15 cellular contexts compared by ENCODE assay signal in genomic region chr21:45356653-45357435, GRCh38. TPM values are rescaled to one million over a fixed set of nuclear protein-coding genes. Genes with fewer than 3 reads are reported as not detected.
DNase-seq lines count a peak whose midpoint lies in the region; ATAC-seq and TF ChIP-seq lines count a peak whose summit lies in the region.
"Had no signal": no experiment of that assay in that cellular context is flagged by ENCODE, and none has a peak within 500 bp of the region (broad histone marks: within the 10 kb centered on the region; RNA-seq: fewer than 3 reads in every experiment).

No MANE protein-coding gene starts in this region.

- H3K4me1 Mint-ChIP-seq in type B pancreatic cell (ENCODE audit: unreplicated experiment) = peaks cover 47% of the 10 kb centered on the region
- H3K4me1 Mint-ChIP-seq in activated CD8-positive, alpha-beta T cell treated with anti-CD3 and anti-CD28 coated beads, Interleukin-2, amount 10 ng/mL, durations not matched to agents 7 days and 5 days (ENCODE audit: low read depth) = no peaks in the 10 kb centered on the region
- peaks cover 6% of the 10 kb centered on the region for H3K4me1 Mint-ChIP-seq in activated CD8-positive, alpha-beta T cell treated with anti-CD3 and anti-CD28 coated beads for 36 hours (ENCODE audit: low read depth)

- intact Hi-C loops in Panc1 (cut with micrococcal nuclease; ENCODE audit: unreplicated experiment) (no loop called here), ovary (cut with DNase I) (loop anchor here in 1 of 4 donors (5.0 kb wide), 1 partner anchor 55 kb away; no protein-coding TSS in a partner anchor)
- intact Hi-C loops in activated CD8-positive, alpha-beta T cell treated with anti-CD3 and anti-CD28 coated beads for 36 hours (cut with micrococcal nuclease) = no loop called here

- WGBS in ovary, 3 donors = 51 to 57% (median 54%) methylated on average over 20 of the region's 20 CpGs

- H3K4me1 ChIP-seq in Panc1 (ENCODE audit: control insufficient read depth, insufficient read depth, low read length) (peaks cover 33% of the 10 kb centered on the region), fibroblast of lung (ENCODE audit: control insufficient read depth, extremely low read depth, insufficient read depth, low read length) (no peaks in the 10 kb centered on the region), ovary (ENCODE audit: insufficient read depth) (peaks cover 9% of the 10 kb centered on the region)

- ATAC-seq in Panc1 (no peak), HG03045 (IDR thresholded peaks at IDR 0.05; ENCODE audit: unreplicated experiment) (no peak)
- no peak for ATAC-seq in activated CD8-positive, alpha-beta T cell treated with anti-CD3 and anti-CD28 coated beads, Interleukin-2, amount 10 ng/mL, durations not matched to agents 7 days and 5 days
- no peak for ATAC-seq in activated CD8-positive, alpha-beta T cell treated with anti-CD3 and anti-CD28 coated beads for 36 hours
- ATAC-seq: stimulated activated effector memory CD8-positive, alpha-beta T cell treated with anti-CD3 and anti-CD28 coated beads, Interleukin-12 subunit alpha, Interleukin-12 subunit beta, amount 100 ng/mL, for 72 hours had no signal

- no peaks in the 10 kb centered on the region for H3K27me3 Mint-ChIP-seq in type B pancreatic cell
- H3K27me3 Mint-ChIP-seq in activated CD8-positive, alpha-beta T cell treated with anti-CD3 and anti-CD28 coated beads, Interleukin-2, amount 10 ng/mL, durations not matched to agents 7 days and 5 days (ENCODE audit: low read depth) = peaks cover 27% of the 10 kb centered on the region
- H3K27me3 Mint-ChIP-seq in activated CD8-positive, alpha-beta T cell treated with anti-CD3 and anti-CD28 coated beads for 36 hours = peaks cover 20% of the 10 kb centered on the region

- H4K20me1 ChIP-seq in fibroblast of lung (ENCODE audit: control insufficient read depth, extremely low read depth, insufficient read depth, low read length) = no peaks in the 10 kb centered on the region

- no peak overlapping the region for H3K4me2 ChIP-seq in fibroblast of lung (ENCODE audit: extremely low read depth, insufficient read depth, low read length)

- H3K4me3 Mint-ChIP-seq in type B pancreatic cell = no peak overlapping the region
- H3K4me3 Mint-ChIP-seq in activated CD8-positive, alpha-beta T cell treated with anti-CD3 and anti-CD28 coated beads, Interleukin-2, amount 10 ng/mL, durations not matched to agents 7 days and 5 days = no peak overlapping the region
- H3K4me3 Mint-ChIP-seq in activated CD8-positive, alpha-beta T cell treated with anti-CD3 and anti-CD28 coated beads for 36 hours = no peak overlapping the region
- H3K4me3 Mint-ChIP-seq: stimulated activated effector memory CD8-positive, alpha-beta T cell treated with anti-CD3 and anti-CD28 coated beads, Interleukin-12 subunit alpha, Interleukin-12 subunit beta, amount 100 ng/mL, for 72 hours had no signal

- in situ Hi-C loops in Panc1 (cut with HindIII; ENCODE audit: low pct_unique_long_range_greater_than_20kb, low sequenced_read_pairs) = no loop called here

- no peaks in the 10 kb centered on the region for H3K9me3 ChIP-seq in Panc1 (ENCODE audit: control insufficient read depth, insufficient read depth, low read depth, low read length)
- no peaks in the 10 kb centered on the region for H3K9me3 ChIP-seq in fibroblast of lung (ENCODE audit: control insufficient read depth, insufficient read depth, low read depth, low read length)
- no peaks in the 10 kb centered on the region for H3K9me3 ChIP-seq in ovary

- H3K4me3 ChIP-seq in Panc1 (ENCODE audit: low read depth in 2 of 2, low read length in 2 of 2) = no peak overlapping the region
- H3K4me3 ChIP-seq in fibroblast of lung (replicated peaks in 1 of 4; ENCODE audit: control extremely low read depth in 1 of 4, insufficient read depth in 1 of 4, low read depth in 3 of 4, low read length in 4 of 4) = no peak overlapping the region
- no peak overlapping the region for H3K4me3 ChIP-seq in ovary
- H3K4me3 ChIP-seq: cardiac muscle cell, lung had no signal

- no peaks in the 10 kb centered on the region for H3K36me3 Mint-ChIP-seq in type B pancreatic cell
- H3K36me3 Mint-ChIP-seq in activated CD8-positive, alpha-beta T cell treated with anti-CD3 and anti-CD28 coated beads, Interleukin-2, amount 10 ng/mL, durations not matched to agents 7 days and 5 days (ENCODE audit: low read depth) = no peaks in the 10 kb centered on the region
- H3K36me3 Mint-ChIP-seq in activated CD8-positive, alpha-beta T cell treated with anti-CD3 and anti-CD28 coated beads for 36 hours (ENCODE audit: low read depth) = no peaks in the 10 kb centered on the region
- H3K36me3 Mint-ChIP-seq: CD8-positive, alpha-beta memory T cell; stimulated activated effector memory CD8-positive, alpha-beta T cell treated with anti-CD3 and anti-CD28 coated beads, Interleukin-12 subunit alpha, Interleukin-12 subunit beta, amount 100 ng/mL, for 72 hours had no signal

- H3K27ac ChIP-seq in Panc1 (ENCODE audit: low read length) (peak overlapping the region; percentile 66), fibroblast of lung (ENCODE audit: insufficient read depth, low read length) (no peak overlapping the region), ovary (peak overlapping the region; percentile 80 to 95)
- H3K27ac ChIP-seq: cardiac muscle cell had no signal

- DNase-seq in Panc1 (ENCODE audit: low read depth, low spot score) (no peak), fibroblast of lung (ENCODE audit: low read depth in 2 of 2) (no peak), ovary (peak in 1 of 5 donors; percentile 29), type B pancreatic cell (ENCODE audit: extremely low spot score, unreplicated experiment) (no peak)
- DNase-seq in activated CD8-positive, alpha-beta T cell treated with anti-CD3 and anti-CD28 coated beads, Interleukin-2, amount 10 ng/mL, durations not matched to agents 7 days and 5 days = no peak
- DNase-seq in activated CD8-positive, alpha-beta T cell treated with anti-CD3 and anti-CD28 coated beads for 36 hours = no peak
- DNase-seq: CD8-positive, alpha-beta memory T cell; NCI-H2029 treated with DMSO at 0.1 percent for 48 hours; NK-92 treated with Interleukin-12 subunit alpha and Interleukin-12 subunit beta, amount 100 ng/mL, for 24 hours; occipital lobe; stimulated activated CD4-positive, alpha-beta T cell treated with anti-CD3 and anti-CD28 coated beads, Interleukin-2, amount 100 ng/mL, for 48 hours had no signal

- H3K36me3 ChIP-seq in Panc1 (ENCODE audit: control insufficient read depth, insufficient read depth, low read length) (no peaks in the 10 kb centered on the region), fibroblast of lung (ENCODE audit: control insufficient read depth, insufficient read depth, low read length) (no peaks in the 10 kb centered on the region), ovary (no peaks in the 10 kb centered on the region)
- H3K36me3 ChIP-seq: cardiac muscle cell had no signal

- CTCF ChIA-PET in Panc1 (lab: Charles Lee) = no interaction called here
- CTCF ChIA-PET in activated CD8-positive, alpha-beta T cell treated with anti-CD3 and anti-CD28 coated beads, Interleukin-2, amount 10 ng/mL, durations not matched to agents 7 days and 5 days (lab: Charles Lee) = no interaction called here
- CTCF ChIA-PET in activated CD8-positive, alpha-beta T cell treated with anti-CD3 and anti-CD28 coated beads for 36 hours (lab: Charles Lee) = interaction anchor here (1.3 kb wide), 1 partner anchor 204 kb away, joined by 3 read pairs; no protein-coding TSS in a partner anchor

- POLR2A ChIA-PET in Panc1 (lab: Charles Lee) = interaction anchor here (0.6 kb wide), 1 partner anchor 32 kb away, joined by 6 read pairs; no protein-coding TSS in a partner anchor
- POLR2A ChIA-PET in activated CD8-positive, alpha-beta T cell treated with anti-CD3 and anti-CD28 coated beads, Interleukin-2, amount 10 ng/mL, durations not matched to agents 7 days and 5 days (lab: Charles Lee) = no interaction called here
- POLR2A ChIA-PET in activated CD8-positive, alpha-beta T cell treated with anti-CD3 and anti-CD28 coated beads for 36 hours (lab: Charles Lee) = no interaction called here

- BruUV-seq in Panc1 (replicated peaks; lab: Mats Ljungman, UMichigan) = no TSS peak

- no peak for TF ChIP-seq POLR2A in ovary (IDR thresholded peaks at IDR 0.05)

- H3K9ac ChIP-seq in fibroblast of lung (ENCODE audit: insufficient read depth, low read length) = no peak overlapping the region

- peak overlapping the region; percentile 47 for H2AFZ ChIP-seq in fibroblast of lung (ENCODE audit: low read length)

- no peak for TF ChIP-seq EP300 in ovary (IDR thresholded peaks at IDR 0.05)

- no peaks in the 10 kb centered on the region for H3K79me2 ChIP-seq in fibroblast of lung (ENCODE audit: control insufficient read depth, insufficient read depth, low read length)

- no peaks in the 10 kb centered on the region for H3K9me3 Mint-ChIP-seq in type B pancreatic cell
- no peaks in the 10 kb centered on the region for H3K9me3 Mint-ChIP-seq in activated CD8-positive, alpha-beta T cell treated with anti-CD3 and anti-CD28 coated beads, Interleukin-2, amount 10 ng/mL, durations not matched to agents 7 days and 5 days (ENCODE audit: insufficient read depth)
- no peaks in the 10 kb centered on the region for H3K9me3 Mint-ChIP-seq in activated CD8-positive, alpha-beta T cell treated with anti-CD3 and anti-CD28 coated beads for 36 hours
- H3K9me3 Mint-ChIP-seq: CD8-positive, alpha-beta memory T cell; stimulated activated effector memory CD8-positive, alpha-beta T cell treated with anti-CD3 and anti-CD28 coated beads, Interleukin-12 subunit alpha, Interleukin-12 subunit beta, amount 100 ng/mL, for 72 hours had no signal

- TF ChIP-seq CTCF in Panc1 (IDR thresholded peaks at IDR 0.05) = 0 out of 2 replicates have a peak, but pooled peaks have one; percentile 4
- TF ChIP-seq CTCF in fibroblast of lung (conservative IDR thresholded peaks at IDR 0.05 in 1 of 2, IDR thresholded peaks at IDR 0.05 in 1 of 2; ENCODE audit: low read depth in 1 of 2, low read length in 2 of 2) = no peak
- no peak for TF ChIP-seq CTCF in ovary (IDR thresholded peaks at IDR 0.05)
- TF ChIP-seq CTCF in type B pancreatic cell (conservative IDR thresholded peaks at IDR 0.05) = no peak
- no peak for TF ChIP-seq CTCF in activated CD8-positive, alpha-beta T cell treated with anti-CD3 and anti-CD28 coated beads for 36 hours (IDR thresholded peaks at IDR 0.05)

- H3K27me3 ChIP-seq in Panc1 (ENCODE audit: control insufficient read depth, insufficient read depth, low read length) (no peaks in the 10 kb centered on the region), fibroblast of lung (ENCODE audit: control insufficient read depth, insufficient read depth, low read length) (no peaks in the 10 kb centered on the region), ovary (no peaks in the 10 kb centered on the region)
- H3K27me3 ChIP-seq: cardiac muscle cell had no signal

- H3K27ac Mint-ChIP-seq in type B pancreatic cell = peak overlapping the region; percentile 94
- H3K27ac Mint-ChIP-seq in activated CD8-positive, alpha-beta T cell treated with anti-CD3 and anti-CD28 coated beads, Interleukin-2, amount 10 ng/mL, durations not matched to agents 7 days and 5 days = no peak overlapping the region
- no peak overlapping the region for H3K27ac Mint-ChIP-seq in activated CD8-positive, alpha-beta T cell treated with anti-CD3 and anti-CD28 coated beads for 36 hours
- H3K27ac Mint-ChIP-seq: CD8-positive, alpha-beta memory T cell; stimulated activated effector memory CD8-positive, alpha-beta T cell treated with anti-CD3 and anti-CD28 coated beads, Interleukin-12 subunit alpha, Interleukin-12 subunit beta, amount 100 ng/mL, for 72 hours had no signal

RNA-seq across cellular contexts. Expression of gene COL18A1, which starts 48.1 kb away (rescaled TPM):
- total RNA-seq in Panc1 (2021; ENCODE audit: unreplicated experiment) (676 TPM), fibroblast of lung (26.2 and 38.8 TPM in 2 replicates), ovary (100 to 1,000 TPM; 141 to 353 (median 270) TPM), type B pancreatic cell (ENCODE audit: low replicate concordance) (150 and 168 TPM in 2 replicates)
- 1,186 TPM for polyA plus RNA-seq in Panc1 (2012; ENCODE audit: insufficient read length)
- polyA plus RNA-seq in fibroblast of lung (9.0 and 24.3 TPM in 2 replicates), ovary (100 to 1,000 TPM in 1 of 2 donors, 10 to 100 TPM in 1; 11.1 to 201 TPM)
- 25.9 and 60.7 TPM in 2 replicates for polyA plus RNA-seq in fibroblast of lung (2012)
- 10.5 and 29.1 TPM in 2 replicates for polyA minus RNA-seq in fibroblast of lung (ENCODE audit: low replicate concordance)
- 10 to 100 TPM; 24.1 to 28.7 TPM for total RNA-seq in activated CD8-positive, alpha-beta T cell treated with anti-CD3 and anti-CD28 coated beads, Interleukin-2, amount 10 ng/mL, durations not matched to agents 7 days and 5 days
- 1 to 10 TPM; 9.4 to 9.7 TPM for total RNA-seq in activated CD8-positive, alpha-beta T cell treated with anti-CD3 and anti-CD28 coated beads for 36 hours
